Comparison of ENCODE assay signal across 24 cellular contexts in genomic region chr12:68370667-68371066, GRCh38. TPM values are rescaled to one million over a fixed set of nuclear protein-coding genes. Genes with fewer than 3 reads are reported as not detected.
A peak's percentile ranks its signal among the peaks of the same experiment; 100 is the strongest.
DNase-seq lines count a peak whose midpoint lies in the region; ATAC-seq and TF ChIP-seq lines count a peak whose summit lies in the region.
"Had no signal": no experiment of that assay in that cellular context is flagged by ENCODE, and none has a peak within 500 bp of the region (broad histone marks: within the 10 kb centered on the region; RNA-seq: fewer than 3 reads in every experiment).

No MANE protein-coding gene starts in this region.

- H3K9me3 Mint-ChIP-seq in T-helper 1 cell treated with Interleukin-12 subunit alpha and Interleukin-12 subunit beta and Interleukin-4 antibody, amounts not matched to agents 30 μg/mL and 1 μg/mL, for 36 hours, result no peaks in the 10 kb centered on the region
- no peaks in the 10 kb centered on the region for H3K9me3 Mint-ChIP-seq in activated T-helper 1 cell treated with anti-CD3 and anti-CD28 coated beads, Interleukin-12 subunit alpha, Interleukin-12 subunit beta, Interleukin-2, Interleukin-4 antibody, amounts not matched to agents 30 ng/mL and 10 ng/mL and 1 ng/mL, durations not matched to agents 14 hours and 24 hours and 36 hours
- H3K9me3 Mint-ChIP-seq in memory B cell, result no peaks in the 10 kb centered on the region
- no peaks in the 10 kb centered on the region for H3K9me3 Mint-ChIP-seq in HFFc6
- H3K9me3 Mint-ChIP-seq: CD8-positive, alpha-beta memory T cell had no signal

- peaks cover 4% of the 10 kb centered on the region for H3K36me3 Mint-ChIP-seq in T-helper 1 cell treated with Interleukin-12 subunit alpha and Interleukin-12 subunit beta and Interleukin-4 antibody, amounts not matched to agents 30 μg/mL and 1 μg/mL, for 36 hours (ENCODE audit: low read depth)
- peaks cover 4% of the 10 kb centered on the region for H3K36me3 Mint-ChIP-seq in activated T-helper 1 cell treated with anti-CD3 and anti-CD28 coated beads, Interleukin-12 subunit alpha, Interleukin-12 subunit beta, Interleukin-2, Interleukin-4 antibody, amounts not matched to agents 30 ng/mL and 10 ng/mL and 1 ng/mL, durations not matched to agents 14 hours and 24 hours and 36 hours (ENCODE audit: low read depth)
- H3K36me3 Mint-ChIP-seq in memory B cell (no peaks in the 10 kb centered on the region), HFFc6 (ENCODE audit: low read depth) (no peaks in the 10 kb centered on the region)
- H3K36me3 Mint-ChIP-seq: CD8-positive, alpha-beta memory T cell had no signal

- H3K27me3 ChIP-seq in gastrocnemius medialis, result no peaks in the 10 kb centered on the region
- H3K27me3 ChIP-seq: BE2C had no signal

- intact Hi-C loops in activated T-helper 1 cell treated with anti-CD3 and anti-CD28 coated beads, Interleukin-12 subunit alpha, Interleukin-12 subunit beta, Interleukin-2, Interleukin-4 antibody, amounts not matched to agents 30 ng/mL and 10 ng/mL and 1 ng/mL, durations not matched to agents 14 hours and 24 hours and 36 hours (cut with micrococcal nuclease), result loop anchor here (5.0 kb wide), 1 partner anchor 93 kb away; no protein-coding TSS in a partner anchor
- intact Hi-C loops in gastrocnemius medialis (cut with DNase I; ENCODE audit: low total_unique reads), result no loop called here

- H3K9me3 ChIP-seq in gastrocnemius medialis, result no peaks in the 10 kb centered on the region
- H3K9me3 ChIP-seq: BE2C, HAP-1 had no signal

- TF ChIP-seq POLR2A in gastrocnemius medialis (IDR thresholded peaks at IDR 0.05), result no peak

- H3K27me3 Mint-ChIP-seq in T-helper 1 cell treated with Interleukin-12 subunit alpha and Interleukin-12 subunit beta and Interleukin-4 antibody, amounts not matched to agents 30 μg/mL and 1 μg/mL, for 36 hours (ENCODE audit: low read depth), result no peaks in the 10 kb centered on the region
- no peaks in the 10 kb centered on the region for H3K27me3 Mint-ChIP-seq in activated T-helper 1 cell treated with anti-CD3 and anti-CD28 coated beads, Interleukin-12 subunit alpha, Interleukin-12 subunit beta, Interleukin-2, Interleukin-4 antibody, amounts not matched to agents 30 ng/mL and 10 ng/mL and 1 ng/mL, durations not matched to agents 14 hours and 24 hours and 36 hours (ENCODE audit: insufficient read depth)
- H3K27me3 Mint-ChIP-seq in memory B cell, result no peaks in the 10 kb centered on the region
- peaks cover 1% of the 10 kb centered on the region; the same call in 1 of the 2 replicates for H3K27me3 Mint-ChIP-seq in HFFc6 (ENCODE audit: insufficient read depth)

- no peak for ATAC-seq in memory B cell (ENCODE audit: low read depth)
- ATAC-seq in gastrocnemius medialis, result no peak
- no peak for ATAC-seq in GM19324 (IDR thresholded peaks at IDR 0.05; ENCODE audit: low FRiP score, unreplicated experiment)

- H3K4me3 ChIP-seq in gastrocnemius medialis, result no peak overlapping the region
- H3K4me3 ChIP-seq: HAP-1 had no signal

- no peak for DNase-seq in T-helper 1 cell
- DNase-seq in activated T-helper 1 cell treated with anti-CD3 and anti-CD28 coated beads, Interleukin-12 subunit alpha, Interleukin-12 subunit beta, Interleukin-2, Interleukin-4 antibody, amounts not matched to agents 30 ng/mL and 10 ng/mL and 1 ng/mL, durations not matched to agents 14 hours and 24 hours and 36 hours (ENCODE audit: low spot score), result no peak
- DNase-seq in memory B cell (ENCODE audit: low spot score in 2 of 2), result no peak
- no peak for DNase-seq in gastrocnemius medialis
- no peak for DNase-seq in HFFc6
- DNase-seq: BE2C; CD8-positive, alpha-beta memory T cell; DMS 273 treated with DMSO at 0.1 percent for 48 hours; DMS79 treated with DMSO at 0.1 percent for 48 hours; GF-D8; GOT3; IMR-90; MM.1S; NCI-H2029; NCI-H446; NCI-H524 treated with DMSO at 0.1 percent for 48 hours; NCI-H774; Right ventricle myocardium superior had no signal

- peaks cover 25 to 26% of the 10 kb centered on the region in 2 donors for H3K4me1 ChIP-seq in gastrocnemius medialis
- H3K4me1 ChIP-seq: BE2C, HAP-1 had no signal

- no peaks in the 10 kb centered on the region for H3K36me3 ChIP-seq in gastrocnemius medialis
- H3K36me3 ChIP-seq: BE2C, HAP-1 had no signal

- no peak overlapping the region for H3K4me3 Mint-ChIP-seq in T-helper 1 cell treated with Interleukin-12 subunit alpha and Interleukin-12 subunit beta and Interleukin-4 antibody, amounts not matched to agents 30 μg/mL and 1 μg/mL, for 36 hours
- H3K4me3 Mint-ChIP-seq in activated T-helper 1 cell treated with anti-CD3 and anti-CD28 coated beads, Interleukin-12 subunit alpha, Interleukin-12 subunit beta, Interleukin-2, Interleukin-4 antibody, amounts not matched to agents 30 ng/mL and 10 ng/mL and 1 ng/mL, durations not matched to agents 14 hours and 24 hours and 36 hours, result no peak overlapping the region
- H3K4me3 Mint-ChIP-seq in memory B cell (no peak overlapping the region), HFFc6 (no peak overlapping the region)
- H3K4me3 Mint-ChIP-seq: CD14-positive monocyte had no signal

- H3K27ac ChIP-seq in gastrocnemius medialis, result peak overlapping the region in 3 of 4 donors; percentile 12 to 66 (median 41)
- H3K27ac ChIP-seq: 22Rv1, KMS-11 had no signal

- H3K27ac Mint-ChIP-seq in T-helper 1 cell treated with Interleukin-12 subunit alpha and Interleukin-12 subunit beta and Interleukin-4 antibody, amounts not matched to agents 30 μg/mL and 1 μg/mL, for 36 hours, result peak overlapping the region; percentile 11
- H3K27ac Mint-ChIP-seq in activated T-helper 1 cell treated with anti-CD3 and anti-CD28 coated beads, Interleukin-12 subunit alpha, Interleukin-12 subunit beta, Interleukin-2, Interleukin-4 antibody, amounts not matched to agents 30 ng/mL and 10 ng/mL and 1 ng/mL, durations not matched to agents 14 hours and 24 hours and 36 hours, result peak overlapping the region; percentile 24
- H3K27ac Mint-ChIP-seq in memory B cell, result peak overlapping the region; percentile 72
- H3K27ac Mint-ChIP-seq in HFFc6, result no peak overlapping the region

- TF ChIP-seq CTCF in gastrocnemius medialis (IDR thresholded peaks at IDR 0.05 in 4 of 5, conservative IDR thresholded peaks at IDR 0.05 in 1 of 5), result no peak
- TF ChIP-seq CTCF in HFFc6 (IDR thresholded peaks at IDR 0.05), result no peak

- in situ Hi-C loops in gastrocnemius medialis (cut with MboI; ENCODE audit: low sequenced_read_pairs in 4 of 4), result loop anchor here in 1 of 4 donors (25.0 kb wide), 1 partner anchor 442 kb away; the partner anchor contains the start of gene MDM2

- H3K4me1 Mint-ChIP-seq in T-helper 1 cell treated with Interleukin-12 subunit alpha and Interleukin-12 subunit beta and Interleukin-4 antibody, amounts not matched to agents 30 μg/mL and 1 μg/mL, for 36 hours (ENCODE audit: low read depth), result peaks cover 67% of the 10 kb centered on the region
- peaks cover 86% of the 10 kb centered on the region for H3K4me1 Mint-ChIP-seq in activated T-helper 1 cell treated with anti-CD3 and anti-CD28 coated beads, Interleukin-12 subunit alpha, Interleukin-12 subunit beta, Interleukin-2, Interleukin-4 antibody, amounts not matched to agents 30 ng/mL and 10 ng/mL and 1 ng/mL, durations not matched to agents 14 hours and 24 hours and 36 hours (ENCODE audit: low read depth)
- peaks cover 26% of the 10 kb centered on the region for H3K4me1 Mint-ChIP-seq in memory B cell
- peaks cover 10% of the 10 kb centered on the region for H3K4me1 Mint-ChIP-seq in HFFc6 (ENCODE audit: low read depth)

RNA-seq across cellular contexts. Expression of gene MDM1, which starts 38.5 kb away (rescaled TPM):
- total RNA-seq in activated T-helper 1 cell treated with anti-CD3 and anti-CD28 coated beads, Interleukin-12 subunit alpha, Interleukin-12 subunit beta, Interleukin-2, Interleukin-4 antibody, amounts not matched to agents 30 ng/mL and 10 ng/mL and 1 ng/mL, durations not matched to agents 14 hours and 24 hours and 36 hours, result 26.8 and 29.9 TPM in 2 replicates
- 1 to 10 TPM; 1.6 to 6.8 (median 3.4) TPM for total RNA-seq in gastrocnemius medialis
- 1 to 10 TPM; 7.3 to 9.1 (median 7.8) TPM for total RNA-seq in HFFc6 (2021; fragmentation: NEBNext Ultra II Directional; extraction: Animal tissue kit (Norgen Biotek cat#: 25700))
